In genomic region chrX:111095974-111096870, GRCh38 we compare ENCODE assay signal across 8 cellular contexts. TPM values are rescaled to one million over a fixed set of nuclear protein-coding genes. Genes with fewer than 3 reads are reported as not detected.
DNase-seq lines count a peak whose midpoint lies in the region; ATAC-seq, FAIRE-seq and TF ChIP-seq lines count a peak whose summit lies in the region.

Gene PAK3 (plus strand): TSS chrX:111096191. CDS start chrX:111123104, 26,913 bp downstream.

- H3K27me3 Mint-ChIP-seq in activated CD4-positive, alpha-beta T cell treated with anti-CD3 and anti-CD28 coated beads, Interleukin-2, amount 10 ng/mL, durations not matched to agents 24 days and 14 days, result peaks cover 18% of the 10 kb centered on the region

- TF ChIP-seq POLR2A in endothelial cell of umbilical vein (IDR thresholded peaks at IDR 0.05; ENCODE audit: low read depth, low read length), result no peak

- no peak for FAIRE-seq in endothelial cell of umbilical vein (lab: Jason Lieb, UNC)

- no peaks in the 10 kb centered on the region for H4K20me1 ChIP-seq in endothelial cell of umbilical vein (replicated peaks; ENCODE audit: control insufficient read depth, extremely low read depth, insufficient read depth, low read length)

- H2AFZ ChIP-seq in endothelial cell of umbilical vein (ENCODE audit: low read depth, low read length), result no peak within 1 kb of the TSS

- intact Hi-C loops in activated CD4-positive, alpha-beta T cell treated with anti-CD3 and anti-CD28 coated beads, Interleukin-2, amount 10 ng/mL, durations not matched to agents 24 days and 14 days (cut with micrococcal nuclease), result loop anchor here (5.0 to 10.0 kb wide), 3 partner anchors 79 to 351 kb away; no protein-coding TSS in a partner anchor
- intact Hi-C loops in endothelial cell of umbilical vein (cut with micrococcal nuclease), result no loop called here
- intact Hi-C loops in tibial artery (cut with DNase I; ENCODE audit: low total_unique reads), result no loop called here

- H3K27ac ChIP-seq in endothelial cell of umbilical vein (ENCODE audit: insufficient read depth, low read depth, low read length) (no peak within 1 kb of the TSS), tibial artery (peak within 1 kb of the TSS; percentile 90 to 93)

- H3K4me1 ChIP-seq in endothelial cell of umbilical vein (ENCODE audit: control insufficient read depth, extremely low read depth, insufficient read depth, low read length) (no peaks in the 10 kb centered on the region), tibial artery (peaks cover 0 to 15% (median 4%) of the 10 kb centered on the region in 4 donors)

- H3K4me3 Mint-ChIP-seq in activated CD4-positive, alpha-beta T cell treated with anti-CD3 and anti-CD28 coated beads, Interleukin-2, amount 10 ng/mL, durations not matched to agents 24 days and 14 days, result peak within 1 kb of the TSS; percentile 84

- no peaks in the 10 kb centered on the region for H3K9me3 Mint-ChIP-seq in activated CD4-positive, alpha-beta T cell treated with anti-CD3 and anti-CD28 coated beads, Interleukin-2, amount 10 ng/mL, durations not matched to agents 24 days and 14 days

- no peaks in the 10 kb centered on the region for H3K79me2 ChIP-seq in endothelial cell of umbilical vein (ENCODE audit: control insufficient read depth, insufficient read depth, low read length)

- H3K4me3 ChIP-seq in endothelial cell of umbilical vein (replicated peaks in 1 of 3; ENCODE audit: insufficient read depth in 1 of 3, low read depth in 1 of 3, low read length in 3 of 3) (no peak within 1 kb of the TSS), tibial artery (peak within 1 kb of the TSS; percentile 75 to 81)

- H3K27me3 ChIP-seq in endothelial cell of umbilical vein (ENCODE audit: control insufficient read depth in 2 of 2, insufficient read depth in 2 of 2, low read length in 2 of 2) (no peaks in the 10 kb centered on the region), tibial artery (no peaks in the 10 kb centered on the region)

- H3K9me3 ChIP-seq in endothelial cell of umbilical vein (replicated peaks; ENCODE audit: control insufficient read depth, insufficient read depth, low read length) (no peaks in the 10 kb centered on the region), tibial artery (no peaks in the 10 kb centered on the region)

- ATAC-seq in GM19025 (IDR thresholded peaks at IDR 0.05; ENCODE audit: low read depth, unreplicated experiment), result peak; percentile 49

- H3K4me2 ChIP-seq in endothelial cell of umbilical vein (ENCODE audit: insufficient read depth, low read length), result peak within 1 kb of the TSS; percentile 36

- no peaks in the 10 kb centered on the region for H3K36me3 Mint-ChIP-seq in activated CD4-positive, alpha-beta T cell treated with anti-CD3 and anti-CD28 coated beads, Interleukin-2, amount 10 ng/mL, durations not matched to agents 24 days and 14 days (ENCODE audit: low read depth)

- peaks cover 13% of the 10 kb centered on the region for H3K4me1 Mint-ChIP-seq in activated CD4-positive, alpha-beta T cell treated with anti-CD3 and anti-CD28 coated beads, Interleukin-2, amount 10 ng/mL, durations not matched to agents 24 days and 14 days

- H3K9me1 ChIP-seq in endothelial cell of umbilical vein (replicated peaks; ENCODE audit: control insufficient read depth, extremely low read depth, insufficient read depth, low read length), result no peaks in the 10 kb centered on the region

- no peak for TF ChIP-seq CTCF in endothelial cell of umbilical vein (IDR thresholded peaks at IDR 0.05; ENCODE audit: extremely low read depth in 1 of 2, insufficient read depth in 1 of 2, low read depth in 1 of 2, low read length in 2 of 2)
- no peak for TF ChIP-seq CTCF in tibial artery (IDR thresholded peaks at IDR 0.05)

- DNase-seq in A172 (ENCODE audit: low spot score), result peak; percentile 11
- peak; percentile 63 to 91 (median 80) for DNase-seq in NCI-H1417 (lab: John Stamatoyannopoulos, UW)
- peak; percentile 62 for DNase-seq in activated CD4-positive, alpha-beta T cell treated with anti-CD3 and anti-CD28 coated beads, Interleukin-2, amount 10 ng/mL, durations not matched to agents 24 days and 14 days
- DNase-seq in endothelial cell of umbilical vein (ENCODE audit: low read depth, low spot score), result peak; percentile 1
- DNase-seq in mucosa of gallbladder (ENCODE audit: low spot score), result peak; percentile 18
- peak; percentile 66 to 82 for DNase-seq in tibial artery
- no peak for DNase-seq in NCI-H2196 treated with DMSO at 0.1 percent for 48 hours (lab: John Stamatoyannopoulos, UW; ENCODE audit: unreplicated experiment)

- H3K36me3 ChIP-seq in endothelial cell of umbilical vein (ENCODE audit: control insufficient read depth in 2 of 2, extremely low read depth in 1 of 2, insufficient read depth in 2 of 2, low read length in 2 of 2) (no peaks in the 10 kb centered on the region), tibial artery (no peaks in the 10 kb centered on the region)

- POLR2A ChIA-PET in endothelial cell of umbilical vein (lab: Charles Lee), result no interaction called here

- H3K9ac ChIP-seq in endothelial cell of umbilical vein (replicated peaks; ENCODE audit: extremely low read depth, insufficient read depth, low read length), result no peak within 1 kb of the TSS

- H3K27ac Mint-ChIP-seq in activated CD4-positive, alpha-beta T cell treated with anti-CD3 and anti-CD28 coated beads, Interleukin-2, amount 10 ng/mL, durations not matched to agents 24 days and 14 days, result no peak within 1 kb of the TSS

- dilution Hi-C loops in endothelial cell of umbilical vein (cut with MboI; ENCODE audit: extremely low pct_ligation_motif_present, low sequenced_read_pairs), result no loop called here

- no TSS peak for BruUV-seq in endothelial cell of umbilical vein (replicated peaks; lab: Mats Ljungman, UMichigan)

- CTCF ChIA-PET in endothelial cell of umbilical vein (lab: Charles Lee), result no interaction called here

TF ChIP-seq in endothelial cell of umbilical vein, 7 proteins besides CTCF, POLR2A, EP300 and RAD21:
- TF ChIP-seq GATA2 (IDR thresholded peaks at IDR 0.05; ENCODE audit: insufficient read depth, insufficient read length, low read depth, low read length), result no peak
- TF ChIP-seq MYC (IDR thresholded peaks at IDR 0.05; ENCODE audit: low read depth, low read length), result no peak
- TF ChIP-seq FOS (IDR thresholded peaks at IDR 0.05; ENCODE audit: borderline replicate concordance, insufficient read depth, low read length), result no peak
- no peak for TF ChIP-seq JUN (IDR thresholded peaks at IDR 0.05; ENCODE audit: borderline replicate concordance, insufficient read depth, insufficient read length, low read depth)
- no peak for TF ChIP-seq POLR2AphosphoS5 (IDR thresholded peaks at IDR 0.05; ENCODE audit: insufficient read depth, low read depth, low read length)
- TF ChIP-seq EZH2 (IDR thresholded peaks at IDR 0.05; ENCODE audit: borderline replicate concordance, low read depth, low read length, severe bottlenecking), result no peak
- no peak for TF ChIP-seq MAX (IDR thresholded peaks at IDR 0.05; ENCODE audit: insufficient read depth, insufficient read length)

RNA-seq across cellular contexts. Expression of gene PAK3, which starts in this region (rescaled TPM):
- 0.07 TPM in 1 of 2 replicates, not detected in the other for total RNA-seq in A172 (2014; rRNA removed; shearing (Covaris generic))
- 0.07 and 0.30 TPM in 2 replicates for total RNA-seq in activated CD4-positive, alpha-beta T cell treated with anti-CD3 and anti-CD28 coated beads, Interleukin-2, amount 10 ng/mL, durations not matched to agents 24 days and 14 days
- 0.15 and 0.16 TPM in 2 replicates for total RNA-seq in endothelial cell of umbilical vein
- 0.01 TPM in 1 of 2 replicates, not detected in the other for polyA plus RNA-seq in endothelial cell of umbilical vein
- 0.03 TPM in 1 of 2 replicates, not detected in the other for polyA plus RNA-seq in endothelial cell of umbilical vein (2011; cell fraction: cytosol; rRNA removed)
- polyA plus RNA-seq in endothelial cell of umbilical vein (2011; cell fraction: nucleus; rRNA removed), result 0.20 TPM in 1 of 2 replicates, not detected in the other
- not detected in 2 replicates for polyA plus RNA-seq in endothelial cell of umbilical vein (2012)
- polyA minus RNA-seq in endothelial cell of umbilical vein, result not detected in 2 replicates
- not detected for polyA minus RNA-seq in endothelial cell of umbilical vein (2011; cell fraction: cytosol; rRNA and poly(A)+ RNA removed)
- not detected in 2 replicates for polyA minus RNA-seq in endothelial cell of umbilical vein (2011; cell fraction: nucleus; rRNA and poly(A)+ RNA removed)
- 1.0 TPM for total RNA-seq in mucosa of gallbladder

Comparison
In these comparisons a context has a peak if more than half of its experiments do, and no peak if none do; other contexts are left out.
1. Peak in DNase-seq in A172; RNA of the gene not detected or under 1 TPM.
2. Peak in DNase-seq in activated CD4-positive, alpha-beta T cell treated with anti-CD3 and anti-CD28 coated beads, Interleukin-2, amount 10 ng/mL, durations not matched to agents 24 days and 14 days; RNA of the gene not detected or under 1 TPM.
3. Peak in DNase-seq and H3K4me2 ChIP-seq in endothelial cell of umbilical vein; RNA of the gene not detected or under 1 TPM.
4. H3K4me3 ChIP-seq: peak in tibial artery (2 of 2); none in endothelial cell of umbilical vein (0 of 3).